ENCODE assay signal across 26 cellular contexts in genomic region chr6:18045507-18045906, GRCh38.
"Had no signal": no experiment of that assay in that cellular context is flagged by ENCODE, and none has a peak within 500 bp of the region (broad histone marks: within the 10 kb centered on the region; RNA-seq: fewer than 3 reads in every experiment).

No MANE protein-coding gene starts in this region.

- H3K4me3 ChIP-seq: coronary artery, esophagus squamous epithelium, heart right ventricle, lower lobe of right lung, mucosa of descending colon, psoas muscle, skin epidermis, spleen, suprapubic skin, transverse colon had no signal

- H3K4me1 ChIP-seq: lower lobe of right lung, psoas muscle, spleen had no signal

- H3K9me3 ChIP-seq: esophagus squamous epithelium, heart right ventricle, lower lobe of right lung, mucosa of descending colon, psoas muscle, spleen, suprapubic skin, transverse colon had no signal

- DNase-seq: dermis blood vessel endothelial cell; effector memory CD4-positive, alpha-beta T cell; erythroblast; esophagus squamous epithelium; foreskin melanocyte; glutamatergic neuron; heart right ventricle; hippocampal formation; immature natural killer cell; islet precursor cell; kidney glomerular epithelial cell; left ventricle myocardium superior; lower lobe of right lung; mucosa of descending colon; naive B cell; posterior cingulate gyrus; psoas muscle; right cardiac atrium; spleen; stimulated activated CD4-positive, alpha-beta T cell treated with anti-CD3 and anti-CD28 coated beads, Interleukin-4, amount 100 ng/mL, for 4 hours; stimulated activated naive B cell treated with anti-CD40 and anti-IgM and Interleukin-4, amounts not matched to agents 10 μg/mL and 1 μg/mL and 100 μg/mL, for 72 hours; transverse colon had no signal

- H3K36me3 ChIP-seq: esophagus squamous epithelium, heart right ventricle, lower lobe of right lung, spleen, suprapubic skin, transverse colon had no signal

- H3K27ac ChIP-seq: esophagus squamous epithelium, heart right ventricle, lower lobe of right lung, psoas muscle, skin epidermis, spleen, suprapubic skin, transverse colon had no signal

- ATAC-seq: heart right ventricle; left ventricle myocardium superior; lower lobe of right lung; mucosa of descending colon; natural killer cell treated with Interleukin-12 subunit alpha and Interleukin-12 subunit beta and Interleukin-15 and Interleukin-18, amount 100 ng/mL, for 72 hours; psoas muscle; right cardiac atrium; stimulated activated naive B cell treated with anti-CD40 and anti-IgM and Interleukin-4, amounts not matched to agents 10 μg/mL and 1 μg/mL and 100 μg/mL, for 72 hours had no signal

- H3K27me3 ChIP-seq: esophagus squamous epithelium, heart right ventricle, spleen, suprapubic skin, transverse colon had no signal
